8 cellular contexts compared by ENCODE assay signal in genomic region chr4:48963042-48963679, GRCh38. TPM values are rescaled to one million over a fixed set of nuclear protein-coding genes. Genes with fewer than 3 reads are reported as not detected.
DNase-seq lines count a peak whose midpoint lies in the region; ATAC-seq and TF ChIP-seq lines count a peak whose summit lies in the region.

No MANE protein-coding gene starts in this region.

- H3K4me1 Mint-ChIP-seq in activated naive CD8-positive, alpha-beta T cell treated with anti-CD3 and anti-CD28 coated beads, Interleukin-2, amount 50 U/mL, for 24 hours = no peaks in the 10 kb centered on the region

- H3K36me3 Mint-ChIP-seq in activated naive CD8-positive, alpha-beta T cell treated with anti-CD3 and anti-CD28 coated beads, Interleukin-2, amount 50 U/mL, for 24 hours (ENCODE audit: low read depth) = no peaks in the 10 kb centered on the region

- ATAC-seq in GM18498 (IDR thresholded peaks at IDR 0.05; ENCODE audit: unreplicated experiment) (peak; percentile 93), HG02852 (IDR thresholded peaks at IDR 0.05; ENCODE audit: unreplicated experiment) (peak; percentile 89), left cardiac atrium (peak; percentile 70 to 86)
- ATAC-seq in activated naive CD8-positive, alpha-beta T cell treated with anti-CD3 and anti-CD28 coated beads, Interleukin-2, amount 50 U/mL, for 24 hours = peak; percentile 85

- H3K27ac Mint-ChIP-seq in activated naive CD8-positive, alpha-beta T cell treated with anti-CD3 and anti-CD28 coated beads, Interleukin-2, amount 50 U/mL, for 24 hours = no peak overlapping the region

- H3K4me3 ChIP-seq in retinal pigment epithelial cell (ENCODE audit: low read length) = no peak overlapping the region
- no peak overlapping the region for H3K4me3 ChIP-seq in H7 (ENCODE audit: insufficient read depth, low read depth, low read length)

- no peaks in the 10 kb centered on the region for H3K36me3 ChIP-seq in H7 (replicated peaks; ENCODE audit: control insufficient read depth, insufficient read depth, low read length)

- DNase-seq in NCI-H146 (lab: John Stamatoyannopoulos, UW) = peak; percentile 90
- peak; percentile 79 for DNase-seq in SW480 (ENCODE audit: low spot score)
- DNase-seq in activated naive CD8-positive, alpha-beta T cell treated with anti-CD3 and anti-CD28 coated beads, Interleukin-2, amount 50 U/mL, for 24 hours = peak; percentile 77
- DNase-seq in left cardiac atrium = peak; percentile 72
- DNase-seq in retinal pigment epithelial cell (ENCODE audit: low read depth) = peak; percentile 60
- no peak for DNase-seq in H7

- TF ChIP-seq CTCF in retinal pigment epithelial cell (conservative IDR thresholded peaks at IDR 0.05; ENCODE audit: low read depth, low read length) = peak; percentile 100

- no peaks in the 10 kb centered on the region for H3K27me3 Mint-ChIP-seq in activated naive CD8-positive, alpha-beta T cell treated with anti-CD3 and anti-CD28 coated beads, Interleukin-2, amount 50 U/mL, for 24 hours

- H3K27me3 ChIP-seq in H7 (ENCODE audit: control insufficient read depth, insufficient read depth, low read length) = no peaks in the 10 kb centered on the region

- H3K4me3 Mint-ChIP-seq in activated naive CD8-positive, alpha-beta T cell treated with anti-CD3 and anti-CD28 coated beads, Interleukin-2, amount 50 U/mL, for 24 hours = no peak overlapping the region

- intact Hi-C loops in left cardiac atrium (cut with DNase I) = loop anchor here (2.0 to 10.0 kb wide), 2 partner anchors 384 to 388 kb away; no protein-coding TSS in a partner anchor

- H3K9me3 Mint-ChIP-seq in activated naive CD8-positive, alpha-beta T cell treated with anti-CD3 and anti-CD28 coated beads, Interleukin-2, amount 50 U/mL, for 24 hours = no peaks in the 10 kb centered on the region

RNA-seq across cellular contexts. Expression of gene CWH43, which starts 22.9 kb away (rescaled TPM):
- total RNA-seq in left cardiac atrium = not detected
- not detected in 2 replicates for total RNA-seq in H7 (2014; rRNA removed; shearing (Covaris generic))

RNA-seq across cellular contexts. Expression of gene OCIAD2, which starts 56.6 kb away (rescaled TPM):
- 10 to 100 TPM in 1 of 2 donors, 1 to 10 TPM in 1; 9.2 to 17.8 TPM for total RNA-seq in left cardiac atrium
- total RNA-seq in H7 (2014; rRNA removed; shearing (Covaris generic)) = 82.3 and 83.2 TPM in 2 replicates
